ENCODE assay signal across 17 cellular contexts in the genomic region with DNA sequence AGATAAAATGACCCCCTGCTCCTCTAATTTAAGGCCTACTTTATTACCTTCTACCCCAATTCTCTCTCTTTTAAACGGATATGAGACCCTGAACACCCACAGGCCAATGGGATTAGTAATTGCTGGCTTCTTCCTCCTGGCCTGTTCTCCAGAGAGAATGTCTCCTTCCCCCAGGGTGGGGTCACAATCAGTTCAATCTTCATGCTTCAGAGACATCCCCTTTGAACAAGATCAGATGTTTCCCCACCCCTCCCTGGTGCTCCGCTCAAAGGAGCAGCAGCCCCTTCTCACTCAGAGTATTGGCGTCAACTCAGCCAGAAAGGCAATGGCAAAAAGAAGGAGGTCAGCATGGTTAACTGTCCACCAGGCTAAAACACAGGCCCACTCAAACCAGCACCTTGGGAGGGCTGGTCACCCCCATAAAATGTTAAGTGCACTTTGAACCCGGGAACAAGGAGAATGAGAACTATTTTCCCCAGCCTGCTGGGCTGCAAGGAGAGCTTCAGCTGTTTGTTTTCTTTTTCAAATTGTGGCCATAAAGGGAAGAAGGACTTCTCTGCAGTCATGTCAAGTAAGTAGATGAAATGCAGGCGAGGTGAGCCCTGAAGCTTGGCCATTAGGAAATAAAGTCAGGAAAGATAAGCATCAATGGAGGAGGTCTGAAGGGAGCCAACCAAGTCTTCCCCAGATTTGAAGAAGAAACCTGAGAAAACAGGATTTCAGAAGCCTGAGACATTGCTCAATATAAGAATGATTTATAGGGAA. TPM values are rescaled to one million over a fixed set of nuclear protein-coding genes. Genes with fewer than 3 reads are reported as not detected.
A peak's percentile ranks its signal among the peaks of the same experiment; 100 is the strongest.
DNase-seq lines count a peak whose midpoint lies in the region; ATAC-seq and TF ChIP-seq lines count a peak whose summit lies in the region.
"Had no signal": no experiment of that assay in that cellular context is flagged by ENCODE, and none has a peak within 500 bp of the region (broad histone marks: within the 10 kb centered on the region; RNA-seq: fewer than 3 reads in every experiment).

No MANE protein-coding gene starts in this region.

- H3K9ac ChIP-seq in adipocyte (ENCODE audit: low read length) (no peak overlapping the region), mesendoderm (ENCODE audit: low read length) (no peak overlapping the region)

- H2BK15ac ChIP-seq in mesendoderm (replicated peaks; ENCODE audit: low read depth) = no peak overlapping the region

- H3K36me3 ChIP-seq in GM23338 (ENCODE audit: insufficient read depth) (peaks cover 27% of the 10 kb centered on the region), adipocyte (ENCODE audit: control insufficient read depth, insufficient read depth, low read length, severe bottlenecking) (peaks cover 46% of the 10 kb centered on the region), mesendoderm (ENCODE audit: control insufficient read depth, insufficient read depth, low read length) (no peaks in the 10 kb centered on the region)
- H3K36me3 ChIP-seq in CD8-positive, alpha-beta T cell (ENCODE audit: insufficient read depth, low read length) = no peaks in the 10 kb centered on the region

- H2BK120ac ChIP-seq in mesendoderm (ENCODE audit: low read depth, low read length) = no peak overlapping the region

- H4K5ac ChIP-seq in mesendoderm (ENCODE audit: low read length) = no peak overlapping the region

- H4K8ac ChIP-seq in mesendoderm (ENCODE audit: low read depth, low read length) = no peak overlapping the region

- peaks cover 25% of the 10 kb centered on the region for H3K4me1 Mint-ChIP-seq in GM23338
- peaks cover 12% of the 10 kb centered on the region for H3K4me1 Mint-ChIP-seq in stimulated activated memory B cell treated with anti-CD40 and anti-IgM and Interleukin-4, amounts not matched to agents 10 μg/mL and 1 μg/mL and 100 μg/mL, for 72 hours
- no peaks in the 10 kb centered on the region for H3K4me1 Mint-ChIP-seq in CD8-positive, alpha-beta T cell (ENCODE audit: low read depth)
- H3K4me1 Mint-ChIP-seq: activated CD4-positive, alpha-beta T cell treated with anti-CD3 and anti-CD28 coated beads for 36 hours; stimulated activated naive CD8-positive, alpha-beta T cell treated with anti-CD3 and anti-CD28 coated beads, Interleukin-15, amount 100 ng/mL, for 72 hours had no signal

- H3K18ac ChIP-seq in mesendoderm (ENCODE audit: low read length) = no peak overlapping the region

- no peak for ATAC-seq in GM23338
- no peak for ATAC-seq in stimulated activated memory B cell treated with anti-CD40 and anti-IgM and Interleukin-4, amounts not matched to agents 10 μg/mL and 1 μg/mL and 100 μg/mL, for 72 hours
- ATAC-seq in CD8-positive, alpha-beta T cell = no peak
- ATAC-seq in HG03378 (IDR thresholded peaks at IDR 0.05; ENCODE audit: unreplicated experiment) = no peak
- ATAC-seq: activated CD4-positive, alpha-beta T cell treated with anti-CD3 and anti-CD28 coated beads for 36 hours; heart left ventricle; stimulated activated naive CD8-positive, alpha-beta T cell treated with anti-CD3 and anti-CD28 coated beads, Interleukin-15, amount 100 ng/mL, for 72 hours had no signal

- no peak overlapping the region for H2AK5ac ChIP-seq in mesendoderm (ENCODE audit: low read length)

- peak overlapping the region; percentile 19; the same call in 1 of the 2 replicates for H3K27ac ChIP-seq in GM23338 (ENCODE audit: low read depth)
- no peak overlapping the region for H3K27ac ChIP-seq in mesendoderm (ENCODE audit: low read depth, low read length)
- H3K27ac ChIP-seq in CD8-positive, alpha-beta T cell (ENCODE audit: low read depth, low read length) = no peak overlapping the region
- H3K27ac ChIP-seq: SJSA1 had no signal

- TF ChIP-seq CTCF in GM23338 (conservative IDR thresholded peaks at IDR 0.05; ENCODE audit: low read depth in 2 of 2) = no peak
- no peak for TF ChIP-seq CTCF in CD8-positive, alpha-beta T cell (IDR thresholded peaks at IDR 0.05)

- H3K27me3 ChIP-seq in GM23338 (ENCODE audit: insufficient read depth) = no peaks in the 10 kb centered on the region
- H3K27me3 ChIP-seq in adipocyte (replicated peaks; ENCODE audit: control insufficient read depth, insufficient read depth, low read length) = no peaks in the 10 kb centered on the region
- H3K27me3 ChIP-seq in mesendoderm (ENCODE audit: insufficient read depth, low read length, poor library complexity) = no peaks in the 10 kb centered on the region
- H3K27me3 ChIP-seq in CD8-positive, alpha-beta T cell (ENCODE audit: insufficient read depth, low read length) = no peaks in the 10 kb centered on the region
- H3K27me3 ChIP-seq: esophagus muscularis mucosa, heart left ventricle, SJSA1 had no signal

- no peak overlapping the region for H3K23ac ChIP-seq in mesendoderm (ENCODE audit: low read length)

- H3K9me2 ChIP-seq in GM23338 (ENCODE audit: insufficient read depth) = no peaks in the 10 kb centered on the region

- no peak overlapping the region for H2AFZ ChIP-seq in GM23338

- peaks cover 22% of the 10 kb centered on the region for H3K79me1 ChIP-seq in mesendoderm (ENCODE audit: low read length)

- WGBS in mesendoderm (ENCODE audit: extremely low coverage, insufficient coverage, low lambda C conversion rate) = no CpG with 5 or more reads among the region's 5 CpGs

- POLR2A ChIA-PET in CD8-positive, alpha-beta T cell (lab: Charles Lee) = no interaction called here

- H3K4me2 ChIP-seq in GM23338 (no peak overlapping the region), mesendoderm (ENCODE audit: low read length) (no peak overlapping the region)

- H2BK5ac ChIP-seq in mesendoderm (ENCODE audit: low read length) = no peak overlapping the region

- no peaks in the 10 kb centered on the region for H3K9me3 ChIP-seq in adipocyte (ENCODE audit: control insufficient read depth, low read length)
- H3K9me3 ChIP-seq in CD8-positive, alpha-beta T cell (ENCODE audit: low read length) = no peaks in the 10 kb centered on the region
- H3K9me3 ChIP-seq: esophagus muscularis mucosa, heart left ventricle, SJSA1 had no signal

- intact Hi-C loops in CD8-positive, alpha-beta T cell (cut with DNase I, micrococcal nuclease) = no loop called here

- H3K36me3 Mint-ChIP-seq in GM23338 (ENCODE audit: low read depth) = peaks cover 82% of the 10 kb centered on the region
- H3K36me3 Mint-ChIP-seq in stimulated activated memory B cell treated with anti-CD40 and anti-IgM and Interleukin-4, amounts not matched to agents 10 μg/mL and 1 μg/mL and 100 μg/mL, for 72 hours = peaks cover 70% of the 10 kb centered on the region
- H3K36me3 Mint-ChIP-seq in CD8-positive, alpha-beta T cell = no peaks in the 10 kb centered on the region

- no peaks in the 10 kb centered on the region; the same call in 2 of the 3 replicates for H3K9me3 Mint-ChIP-seq in GM23338
- no peaks in the 10 kb centered on the region for H3K9me3 Mint-ChIP-seq in stimulated activated memory B cell treated with anti-CD40 and anti-IgM and Interleukin-4, amounts not matched to agents 10 μg/mL and 1 μg/mL and 100 μg/mL, for 72 hours
- no peaks in the 10 kb centered on the region for H3K9me3 Mint-ChIP-seq in CD8-positive, alpha-beta T cell
- H3K9me3 Mint-ChIP-seq: stimulated activated naive CD8-positive, alpha-beta T cell treated with anti-CD3 and anti-CD28 coated beads, Interleukin-15, amount 100 ng/mL, for 72 hours had no signal

- H3F3A ChIP-seq in GM23338 (replicated peaks; ENCODE audit: low read depth) = no peaks in the 10 kb centered on the region

- H3K4me3 ChIP-seq in GM23338 (no peak overlapping the region), adipocyte (ENCODE audit: low read length) (no peak overlapping the region), mesendoderm (ENCODE audit: low read length) (no peak overlapping the region)
- H3K4me3 ChIP-seq in CD8-positive, alpha-beta T cell (ENCODE audit: low read depth, low read length) = no peak overlapping the region
- H3K4me3 ChIP-seq: esophagus muscularis mucosa, heart left ventricle, SJSA1 had no signal

- H3K4me1 ChIP-seq in GM23338 (ENCODE audit: insufficient read depth) (no peaks in the 10 kb centered on the region), adipocyte (ENCODE audit: control insufficient read depth, insufficient read depth, low read length) (peaks cover 50% of the 10 kb centered on the region), mesendoderm (ENCODE audit: control insufficient read depth, low read depth, low read length) (peaks cover 34% of the 10 kb centered on the region)
- no peaks in the 10 kb centered on the region for H3K4me1 ChIP-seq in CD8-positive, alpha-beta T cell (ENCODE audit: insufficient read depth, low read length)

- no peak overlapping the region for H3K56ac ChIP-seq in mesendoderm (ENCODE audit: low read length)

- H4K20me1 ChIP-seq in GM23338 (replicated peaks; ENCODE audit: insufficient read depth) = peaks cover 64% of the 10 kb centered on the region

- H3K4ac ChIP-seq in mesendoderm (ENCODE audit: low read depth, low read length) = no peak overlapping the region

- H3K27ac Mint-ChIP-seq in GM23338 = no peak overlapping the region
- peak overlapping the region; percentile 29 for H3K27ac Mint-ChIP-seq in stimulated activated memory B cell treated with anti-CD40 and anti-IgM and Interleukin-4, amounts not matched to agents 10 μg/mL and 1 μg/mL and 100 μg/mL, for 72 hours
- H3K27ac Mint-ChIP-seq in CD8-positive, alpha-beta T cell = no peak overlapping the region
- H3K27ac Mint-ChIP-seq: activated CD4-positive, alpha-beta T cell treated with anti-CD3 and anti-CD28 coated beads for 36 hours had no signal

- no peak for DNase-seq in GM23338 (ENCODE audit: low spot score)
- DNase-seq in adipocyte (ENCODE audit: low read depth) = peak; percentile 61
- peak; percentile 45 for DNase-seq in mesendoderm
- DNase-seq in CD8-positive, alpha-beta T cell = no peak
- DNase-seq in activated T-cell treated with anti-CD3 and anti-CD28 coated beads, Interleukin-2, amount 50 U/mL, for 1 hour = no peak
- DNase-seq in OCI-M1 (lab: John Stamatoyannopoulos, UW) = no peak
- DNase-seq: activated CD4-positive, alpha-beta T cell treated with anti-CD3 and anti-CD28 coated beads for 36 hours; heart left ventricle; kidney; NCI-H146; NCI-H446 treated with DMSO at 0.1 percent for 48 hours; stimulated activated naive CD8-positive, alpha-beta T cell treated with anti-CD3 and anti-CD28 coated beads, Interleukin-15, amount 100 ng/mL, for 72 hours; T-helper 9 cell had no signal

- no peak overlapping the region for H3K4me3 Mint-ChIP-seq in GM23338
- no peak overlapping the region for H3K4me3 Mint-ChIP-seq in stimulated activated memory B cell treated with anti-CD40 and anti-IgM and Interleukin-4, amounts not matched to agents 10 μg/mL and 1 μg/mL and 100 μg/mL, for 72 hours
- H3K4me3 Mint-ChIP-seq in CD8-positive, alpha-beta T cell = no peak overlapping the region
- H3K4me3 Mint-ChIP-seq: activated CD4-positive, alpha-beta T cell treated with anti-CD3 and anti-CD28 coated beads for 36 hours; stimulated activated naive CD8-positive, alpha-beta T cell treated with anti-CD3 and anti-CD28 coated beads, Interleukin-15, amount 100 ng/mL, for 72 hours had no signal

- CTCF ChIA-PET in CD8-positive, alpha-beta T cell (lab: Charles Lee) = no interaction called here

- peaks cover 92% of the 10 kb centered on the region for H3K79me2 ChIP-seq in GM23338 (replicated peaks; ENCODE audit: insufficient read depth)
- peaks cover 9% of the 10 kb centered on the region for H3K79me2 ChIP-seq in mesendoderm (ENCODE audit: control insufficient read depth, insufficient read depth, low read length)

- peaks cover 4% of the 10 kb centered on the region for H3K27me3 Mint-ChIP-seq in GM23338 (ENCODE audit: insufficient read depth, low read depth, poor library complexity)
- H3K27me3 Mint-ChIP-seq in stimulated activated memory B cell treated with anti-CD40 and anti-IgM and Interleukin-4, amounts not matched to agents 10 μg/mL and 1 μg/mL and 100 μg/mL, for 72 hours = no peaks in the 10 kb centered on the region
- peaks cover 2% of the 10 kb centered on the region for H3K27me3 Mint-ChIP-seq in CD8-positive, alpha-beta T cell (ENCODE audit: low read depth)

RNA-seq across cellular contexts. Expression of gene LHFPL2, which starts 20.1 kb away (rescaled TPM):
- 49.4 and 50.8 TPM in 2 replicates for total RNA-seq in GM23338 (2014; rRNA removed; shearing (Covaris generic))
- polyA plus RNA-seq in GM23338 (2016; fragmentation: Nextera tagmentation; extraction: Ambion mirVana) = 8.8 and 10.6 TPM in 2 replicates
- 14.7 TPM for polyA plus RNA-seq in mesendoderm (2013, experiment 1 of 2)
- 15.2 TPM for polyA plus RNA-seq in mesendoderm (2013, experiment 2 of 2)
- under 1 TPM; 0.57 to 0.94 TPM for total RNA-seq in CD8-positive, alpha-beta T cell

Comparison
In these comparisons a context has a peak if more than half of its experiments do, and no peak if none do; other contexts are left out.
1. DNase-seq: peak in adipocyte (single experiment) and mesendoderm (single experiment); none in GM23338 (single experiment), CD8-positive, alpha-beta T cell (0 of 7), activated T-cell treated with anti-CD3 and anti-CD28 coated beads, Interleukin-2, amount 50 U/mL, for 1 hour (single experiment) and OCI-M1 (single experiment).
2. RNA of gene LHFPL2, which starts 20.1 kb away (total RNA-seq): 49.4 to 50.8 TPM in GM23338; 0.57 to 0.94 TPM in CD8-positive, alpha-beta T cell; every median in the first group is over 10 times any median in the second.